Comparison of ENCODE assay signal across 16 cellular contexts in genomic region chr19:18725755-18726416, GRCh38. TPM values are rescaled to one million over a fixed set of nuclear protein-coding genes. Genes with fewer than 3 reads are reported as not detected.
DNase-seq lines count a peak whose midpoint lies in the region; ATAC-seq and TF ChIP-seq lines count a peak whose summit lies in the region.
"Had no signal": no experiment of that assay in that cellular context is flagged by ENCODE, and none has a peak within 500 bp of the region (broad histone marks: within the 10 kb centered on the region; RNA-seq: fewer than 3 reads in every experiment).

No MANE protein-coding gene starts in this region.

- H3K4me1 Mint-ChIP-seq in nephron, result peaks cover 19% of the 10 kb centered on the region

- peaks cover 8% of the 10 kb centered on the region for H3K36me3 Mint-ChIP-seq in nephron (ENCODE audit: low read depth)

- H3K9me3 Mint-ChIP-seq in nephron, result no peaks in the 10 kb centered on the region
- H3K9me3 Mint-ChIP-seq: activated naive CD8-positive, alpha-beta T cell treated with anti-CD3 and anti-CD28 coated beads, Interleukin-2, amount 50 U/mL, for 24 hours had no signal

- no peaks in the 10 kb centered on the region for H3K9me3 ChIP-seq in right atrium auricular region
- no peaks in the 10 kb centered on the region for H3K9me3 ChIP-seq in spleen
- H3K9me3 ChIP-seq: neutrophil, upper lobe of left lung had no signal

- no peak overlapping the region for H3K4me3 Mint-ChIP-seq in nephron
- H3K4me3 Mint-ChIP-seq: activated naive CD8-positive, alpha-beta T cell treated with anti-CD3 and anti-CD28 coated beads, Interleukin-2, amount 50 U/mL, for 24 hours had no signal

- ATAC-seq in left ventricle myocardium superior (peak; percentile 41), GM21528 (IDR thresholded peaks at IDR 0.05; ENCODE audit: low FRiP score, unreplicated experiment) (no peak)
- ATAC-seq: activated naive CD8-positive, alpha-beta T cell treated with anti-CD3 and anti-CD28 coated beads, Interleukin-2, amount 50 U/mL, for 24 hours; SK-N-SH treated with all-trans-retinoic acid at 6 μM for 48 hours had no signal

- WGBS in spleen, 5 donors, result 87 to 95% (median 92%) methylated on average over 25 to 31 of the region's 31 CpGs

- no peaks in the 10 kb centered on the region for H3K27me3 Mint-ChIP-seq in nephron (ENCODE audit: low read depth)
- H3K27me3 Mint-ChIP-seq: activated naive CD8-positive, alpha-beta T cell treated with anti-CD3 and anti-CD28 coated beads, Interleukin-2, amount 50 U/mL, for 24 hours had no signal

- TF ChIP-seq POLR2A in spleen (IDR thresholded peaks at IDR 0.05), result no peak

- H3K27ac ChIP-seq in right atrium auricular region (no peak overlapping the region), spleen (no peak overlapping the region)
- H3K27ac ChIP-seq: neutrophil, skin epidermis, upper lobe of left lung had no signal

- H3K36me3 ChIP-seq in right atrium auricular region, result no peaks in the 10 kb centered on the region
- peaks cover 0 to 32% (median 0%) of the 10 kb centered on the region in 6 donors for H3K36me3 ChIP-seq in spleen
- H3K36me3 ChIP-seq: neutrophil had no signal

- H3K4me1 ChIP-seq in right atrium auricular region (no peaks in the 10 kb centered on the region), spleen (no peaks in the 10 kb centered on the region)
- H3K4me1 ChIP-seq: upper lobe of left lung had no signal

- intact Hi-C loops in left ventricle myocardium superior (cut with micrococcal nuclease), result no loop called here
- intact Hi-C loops in spleen (cut with DNase I; ENCODE audit: low total_unique reads), result no loop called here

- H3K4me3 ChIP-seq in right atrium auricular region, result no peak overlapping the region
- no peak overlapping the region for H3K4me3 ChIP-seq in spleen
- H3K4me3 ChIP-seq: skin epidermis, upper lobe of left lung had no signal

- H3K27ac Mint-ChIP-seq in nephron, result peak overlapping the region in 2 of 3 experiments; percentile 52 to 75
- H3K27ac Mint-ChIP-seq: activated naive CD8-positive, alpha-beta T cell treated with anti-CD3 and anti-CD28 coated beads, Interleukin-2, amount 50 U/mL, for 24 hours had no signal

- TF ChIP-seq CTCF in right atrium auricular region (IDR thresholded peaks at IDR 0.05) (no peak), nephron (IDR thresholded peaks at IDR 0.05; ENCODE audit: unreplicated experiment in 3 of 3) (no peak), spleen (IDR thresholded peaks at IDR 0.05 in 8 of 11, conservative IDR thresholded peaks at IDR 0.05 in 3 of 11) (no peak)

- H3K27me3 ChIP-seq in right atrium auricular region (no peaks in the 10 kb centered on the region), spleen (replicated peaks in 1 of 7) (no peaks in the 10 kb centered on the region)
- H3K27me3 ChIP-seq: neutrophil, upper lobe of left lung had no signal

- DNase-seq in left ventricle myocardium superior (no peak), right atrium auricular region (ENCODE audit: low spot score) (no peak), SHP77 (lab: John Stamatoyannopoulos, UW) (peak; percentile 45 to 48), foreskin melanocyte (no peak), spleen (no peak), dermis blood vessel endothelial cell (no peak)
- DNase-seq: activated CD4-positive, alpha-beta T cell treated with anti-CD3 and anti-CD28 coated beads, Interleukin-2, amount 50 U/mL, for 48 hours; activated naive CD8-positive, alpha-beta T cell treated with anti-CD3 and anti-CD28 coated beads, Interleukin-2, amount 50 U/mL, for 24 hours; activated T-cell treated with anti-CD3 and anti-CD28 coated beads, Interleukin-2, amount 50 U/mL, for 48 hours; GF-D8; upper lobe of left lung had no signal

RNA-seq across cellular contexts. Expression of gene CRTC1, which starts 42.4 kb away (rescaled TPM):
- total RNA-seq in left ventricle myocardium superior (10.3 TPM), right atrium auricular region (1 to 10 TPM; 4.0 to 5.8 TPM), spleen (10 to 100 TPM in 3 of 7 donors, 1 to 10 TPM in 4; 4.7 to 15.7 (median 8.8) TPM), dermis blood vessel endothelial cell (1.2 and 1.8 TPM in 2 replicates)
- 10 to 100 TPM in 1 of 3 donors, 1 to 10 TPM in 2; 3.1 to 11.3 (median 6.4) TPM for polyA plus RNA-seq in spleen

Comparison
In these comparisons a context has a peak if more than half of its experiments do, and no peak if none do; other contexts are left out.
1. DNase-seq: peak in SHP77 (2 of 2); none in left ventricle myocardium superior (single experiment), right atrium auricular region (single experiment), foreskin melanocyte (single experiment), spleen (single experiment) and dermis blood vessel endothelial cell (single experiment).